In the genomic region with DNA sequence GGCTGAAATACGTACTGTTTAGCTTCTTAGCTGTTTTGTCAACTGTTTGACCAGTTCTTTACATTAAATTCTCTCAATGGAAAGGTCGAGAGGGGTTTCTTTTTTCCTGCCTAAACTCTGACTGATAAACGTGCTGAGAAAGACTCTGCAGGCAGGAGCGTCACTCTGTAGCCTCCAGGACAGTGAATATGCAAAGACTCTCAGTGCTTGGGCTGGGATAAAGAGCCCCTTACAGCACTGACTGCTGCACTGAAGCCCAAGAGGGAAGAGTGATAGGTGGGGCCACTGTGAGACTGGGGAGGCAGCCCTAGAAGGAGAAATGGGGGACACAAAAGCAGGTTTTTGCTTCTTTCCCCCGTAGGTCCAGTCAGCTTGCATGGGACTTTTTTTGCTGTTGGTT, we compare ENCODE assay signal across 29 cellular contexts.
"Had no signal": no experiment of that assay in that cellular context is flagged by ENCODE, and none has a peak within 500 bp of the region (broad histone marks: within the 10 kb centered on the region; RNA-seq: fewer than 3 reads in every experiment).

No MANE protein-coding gene starts in this region.

- H3K27ac Mint-ChIP-seq: activated B cell treated with CpG ODN at 0.5 μM for 24 hours; activated CD4-positive, alpha-beta memory T cell treated with anti-CD3 and anti-CD28 coated beads, Interleukin-2, amount 10 ng/mL, durations not matched to agents 7 days and 5 days; activated CD8-positive, alpha-beta memory T cell treated with anti-CD3 and anti-CD28 coated beads, Interleukin-2, amount 10 ng/mL, durations not matched to agents 7 days and 5 days; activated naive CD8-positive, alpha-beta T cell treated with anti-CD3 and anti-CD28 coated beads for 36 hours; activated T-cell treated with anti-CD3 and anti-CD28 coated beads, Interleukin-2, amount 50 U/mL, for 72 hours; activated T-helper 17 cell treated with anti-CD3 and anti-CD28 coated beads, Interleukin-2, amount 50 U/mL, for 72 hours; T-helper 1 cell treated with Interleukin-12 subunit alpha and Interleukin-12 subunit beta and Interleukin-4 antibody, amounts not matched to agents 30 μg/mL and 1 μg/mL, for 36 hours; T-helper 2 cell treated with Interferon-gamma antibody and Interleukin-4, amounts not matched to agents 5 μg/mL and 100 μg/mL, for 36 hours had no signal

- H3K4me1 Mint-ChIP-seq: activated B cell treated with CpG ODN at 0.5 μM for 24 hours; activated CD4-positive, alpha-beta memory T cell treated with anti-CD3 and anti-CD28 coated beads, Interleukin-2, amount 10 ng/mL, durations not matched to agents 7 days and 5 days; activated CD8-positive, alpha-beta memory T cell treated with anti-CD3 and anti-CD28 coated beads, Interleukin-2, amount 10 ng/mL, durations not matched to agents 7 days and 5 days; activated naive CD8-positive, alpha-beta T cell treated with anti-CD3 and anti-CD28 coated beads for 36 hours; activated T-helper 17 cell treated with anti-CD3 and anti-CD28 coated beads, Interleukin-2, amount 50 U/mL, for 72 hours had no signal

- H3K27me3 ChIP-seq: SJSA1 had no signal

- DNase-seq: activated B cell treated with CpG ODN at 0.5 μM for 24 hours; activated CD4-positive, alpha-beta memory T cell treated with anti-CD3 and anti-CD28 coated beads, Interleukin-2, amount 10 ng/mL, durations not matched to agents 7 days and 5 days; activated CD4-positive, alpha-beta T cell treated with anti-CD3 and anti-CD28 coated beads for 1 hour; activated CD4-positive, alpha-beta T cell treated with anti-CD3 and anti-CD28 coated beads for 48 hours; activated CD8-positive, alpha-beta memory T cell treated with anti-CD3 and anti-CD28 coated beads for 24 hours; activated CD8-positive, alpha-beta memory T cell treated with anti-CD3 and anti-CD28 coated beads, Interleukin-2, amount 10 ng/mL, durations not matched to agents 7 days and 5 days; activated CD8-positive, alpha-beta memory T cell treated with anti-CD3 and anti-CD28 coated beads, Interleukin-2, amount 50 U/mL, for 48 hours; activated effector memory CD4-positive, alpha-beta T cell treated with anti-CD3 and anti-CD28 coated beads, Interleukin-2, amount 50 U/mL, for 16 hours; activated naive CD4-positive, alpha-beta T cell; activated naive CD4-positive, alpha-beta T cell treated with anti-CD3 and anti-CD28 coated beads, Interleukin-2, amount 50 U/mL, for 16 hours; activated naive CD8-positive, alpha-beta T cell treated with anti-CD3 and anti-CD28 coated beads for 36 hours; activated T-cell treated with anti-CD3 and anti-CD28 coated beads, Interleukin-2, amount 50 U/mL, for 72 hours; amniotic stem cell; aorta; MM.1S; NCI-H1092; NCI-H1436 treated with DMSO at 0.1 percent for 48 hours; NCI-H1694 treated with DMSO at 0.1 percent for 48 hours; NCI-H2029; NCI-H345; NCI-H524 treated with DMSO at 0.1 percent for 48 hours; NCI-H748 treated with DMSO at 0.1 percent for 48 hours; SHP77; SK-N-SH had no signal

- H3K9ac ChIP-seq: KMS-11, SK-N-SH had no signal

- H3K36me3 Mint-ChIP-seq: activated CD8-positive, alpha-beta memory T cell treated with anti-CD3 and anti-CD28 coated beads, Interleukin-2, amount 10 ng/mL, durations not matched to agents 7 days and 5 days; activated naive CD8-positive, alpha-beta T cell treated with anti-CD3 and anti-CD28 coated beads for 36 hours had no signal

- H3K36me3 ChIP-seq: SJSA1 had no signal

- H3K27ac ChIP-seq: KMS-11, SJSA1 had no signal

- H3K4me1 ChIP-seq: SJSA1 had no signal

- H3K27me3 Mint-ChIP-seq: activated CD4-positive, alpha-beta memory T cell treated with anti-CD3 and anti-CD28 coated beads, Interleukin-2, amount 10 ng/mL, durations not matched to agents 7 days and 5 days; activated CD8-positive, alpha-beta memory T cell treated with anti-CD3 and anti-CD28 coated beads, Interleukin-2, amount 10 ng/mL, durations not matched to agents 7 days and 5 days; activated naive CD8-positive, alpha-beta T cell treated with anti-CD3 and anti-CD28 coated beads for 36 hours had no signal

- H3K4me2 ChIP-seq: KMS-11, SK-N-SH had no signal

- H3K4me3 Mint-ChIP-seq: activated B cell treated with CpG ODN at 0.5 μM for 24 hours; activated CD4-positive, alpha-beta memory T cell treated with anti-CD3 and anti-CD28 coated beads, Interleukin-2, amount 10 ng/mL, durations not matched to agents 7 days and 5 days; activated CD8-positive, alpha-beta memory T cell treated with anti-CD3 and anti-CD28 coated beads, Interleukin-2, amount 10 ng/mL, durations not matched to agents 7 days and 5 days; activated naive CD8-positive, alpha-beta T cell treated with anti-CD3 and anti-CD28 coated beads for 36 hours; activated T-cell treated with anti-CD3 and anti-CD28 coated beads, Interleukin-2, amount 50 U/mL, for 72 hours; activated T-helper 17 cell treated with anti-CD3 and anti-CD28 coated beads, Interleukin-2, amount 50 U/mL, for 72 hours; T-helper 1 cell treated with Interleukin-12 subunit alpha and Interleukin-12 subunit beta and Interleukin-4 antibody, amounts not matched to agents 30 μg/mL and 1 μg/mL, for 36 hours; T-helper 2 cell treated with Interferon-gamma antibody and Interleukin-4, amounts not matched to agents 5 μg/mL and 100 μg/mL, for 36 hours had no signal

- H3K4me3 ChIP-seq: SJSA1 had no signal

- ATAC-seq: activated CD8-positive, alpha-beta memory T cell treated with anti-CD3 and anti-CD28 coated beads, Interleukin-2, amount 10 ng/mL, durations not matched to agents 7 days and 5 days; activated T-cell treated with anti-CD3 and anti-CD28 coated beads, Interleukin-2, amount 50 U/mL, for 72 hours; activated T-helper 17 cell treated with anti-CD3 and anti-CD28 coated beads, Interleukin-2, amount 50 U/mL, for 72 hours had no signal

- H3K9me3 ChIP-seq: SJSA1, SK-N-SH had no signal

- H3K9me3 Mint-ChIP-seq: activated B cell treated with CpG ODN at 0.5 μM for 24 hours; activated CD4-positive, alpha-beta memory T cell treated with anti-CD3 and anti-CD28 coated beads, Interleukin-2, amount 10 ng/mL, durations not matched to agents 7 days and 5 days; activated T-cell treated with anti-CD3 and anti-CD28 coated beads, Interleukin-2, amount 50 U/mL, for 72 hours; T-helper 2 cell treated with Interferon-gamma antibody and Interleukin-4, amounts not matched to agents 5 μg/mL and 100 μg/mL, for 36 hours had no signal
